21 cellular contexts compared by ENCODE assay signal in the genomic region with DNA sequence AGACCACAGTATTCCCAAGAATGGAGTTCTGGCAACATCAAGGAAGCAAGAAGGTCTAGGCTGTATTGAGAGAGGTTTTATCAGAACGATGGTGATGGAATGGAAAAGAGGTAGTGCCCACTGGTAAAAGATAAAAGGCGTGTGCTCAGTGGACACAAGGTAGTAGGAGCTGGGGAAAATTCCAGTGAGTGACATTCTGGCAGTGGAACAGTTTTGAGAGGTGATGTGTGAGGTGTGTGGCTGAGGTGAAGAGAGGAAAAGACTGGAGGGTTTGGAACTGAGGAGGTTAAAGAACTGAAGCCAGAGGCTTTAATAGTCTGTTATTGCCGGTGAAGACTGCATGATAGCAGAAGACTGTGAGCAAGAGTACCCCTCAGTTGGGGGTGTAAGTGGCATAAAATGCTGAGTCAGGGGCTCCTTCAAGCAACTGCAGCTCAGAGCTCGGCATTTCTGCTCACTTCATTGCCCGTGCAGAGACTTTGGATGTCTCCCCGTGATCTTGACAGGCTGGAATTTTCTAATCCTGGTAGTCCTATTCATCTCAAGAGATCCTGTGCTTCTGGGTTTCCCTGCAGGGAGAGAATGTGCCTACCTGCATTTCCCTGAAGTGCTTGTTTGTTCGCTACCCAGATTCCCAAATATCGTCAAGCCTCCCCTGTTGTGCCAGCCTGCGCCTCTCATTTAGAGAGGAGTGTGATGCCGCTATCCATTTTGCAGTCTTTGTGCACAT.
DNase-seq lines count a peak whose midpoint lies in the region; ATAC-seq and TF ChIP-seq lines count a peak whose summit lies in the region.
"Had no signal": no experiment of that assay in that cellular context is flagged by ENCODE, and none has a peak within 500 bp of the region (broad histone marks: within the 10 kb centered on the region; RNA-seq: fewer than 3 reads in every experiment).

No MANE protein-coding gene starts in this region.

- H3K4me1 Mint-ChIP-seq in brain (peaks cover 21% of the 10 kb centered on the region), endothelial cell (ENCODE audit: unreplicated experiment) (no peaks in the 10 kb centered on the region)
- peaks cover 10% of the 10 kb centered on the region for H3K4me1 Mint-ChIP-seq in T-helper 2 cell treated with Interferon-gamma antibody and Interleukin-4, amounts not matched to agents 5 μg/mL and 100 μg/mL, for 36 hours (ENCODE audit: low read depth)
- H3K4me1 Mint-ChIP-seq: naive thymus-derived CD8-positive, alpha-beta T cell; T-helper 17 cell had no signal

- H3K4me3 ChIP-seq in right atrium auricular region, result peak overlapping the region in 1 of 2 donors; percentile 7
- peak overlapping the region; percentile 3; the same call in 1 of the 2 replicates for H3K4me3 ChIP-seq in iPS-20b (ENCODE audit: low read length)
- H3K4me3 ChIP-seq: SJCRH30, stomach, upper lobe of left lung had no signal

- H3K36me3 Mint-ChIP-seq in brain (no peaks in the 10 kb centered on the region), endothelial cell (ENCODE audit: low read depth, unreplicated experiment) (no peaks in the 10 kb centered on the region)
- no peaks in the 10 kb centered on the region for H3K36me3 Mint-ChIP-seq in T-helper 2 cell treated with Interferon-gamma antibody and Interleukin-4, amounts not matched to agents 5 μg/mL and 100 μg/mL, for 36 hours (ENCODE audit: low read depth)
- H3K36me3 Mint-ChIP-seq: naive thymus-derived CD8-positive, alpha-beta T cell had no signal

- H3K9me3 Mint-ChIP-seq in brain (no peaks in the 10 kb centered on the region), endothelial cell (ENCODE audit: unreplicated experiment) (no peaks in the 10 kb centered on the region)
- H3K9me3 Mint-ChIP-seq in T-helper 2 cell treated with Interferon-gamma antibody and Interleukin-4, amounts not matched to agents 5 μg/mL and 100 μg/mL, for 36 hours, result no peaks in the 10 kb centered on the region
- H3K9me3 Mint-ChIP-seq: naive thymus-derived CD8-positive, alpha-beta T cell had no signal

- ATAC-seq in Right ventricle myocardium superior (ENCODE audit: poor library complexity) (peak; percentile 67), HG03196 (IDR thresholded peaks at IDR 0.05; ENCODE audit: unreplicated experiment) (no peak)
- ATAC-seq: naive thymus-derived CD8-positive, alpha-beta T cell; PC-3; T-helper 17 cell had no signal

- H3K9ac ChIP-seq in iPS-20b (ENCODE audit: low read depth, low read length), result no peak overlapping the region

- peaks cover 10% of the 10 kb centered on the region for H3K27me3 Mint-ChIP-seq in brain
- H3K27me3 Mint-ChIP-seq in T-helper 2 cell treated with Interferon-gamma antibody and Interleukin-4, amounts not matched to agents 5 μg/mL and 100 μg/mL, for 36 hours (ENCODE audit: low read depth), result peaks cover 15% of the 10 kb centered on the region
- no peaks in the 10 kb centered on the region for H3K27me3 Mint-ChIP-seq in endothelial cell (ENCODE audit: unreplicated experiment)

- no peaks in the 10 kb centered on the region for H3K9me3 ChIP-seq in right atrium auricular region
- no peaks in the 10 kb centered on the region for H3K9me3 ChIP-seq in iPS-20b (ENCODE audit: insufficient read depth, low read depth, low read length)
- H3K9me3 ChIP-seq: SJCRH30, stomach, upper lobe of left lung had no signal

- H3K4me3 Mint-ChIP-seq in brain (peak overlapping the region; percentile 5 to 70 (median 22)), endothelial cell (ENCODE audit: unreplicated experiment) (no peak overlapping the region)
- no peak overlapping the region for H3K4me3 Mint-ChIP-seq in T-helper 2 cell treated with Interferon-gamma antibody and Interleukin-4, amounts not matched to agents 5 μg/mL and 100 μg/mL, for 36 hours
- H3K4me3 Mint-ChIP-seq: naive thymus-derived CD8-positive, alpha-beta T cell; T-helper 17 cell had no signal

- H3K36me3 ChIP-seq in right atrium auricular region (no peaks in the 10 kb centered on the region), iPS-20b (ENCODE audit: insufficient read depth, low read depth, low read length) (no peaks in the 10 kb centered on the region)
- H3K36me3 ChIP-seq: SJCRH30, stomach, upper lobe of left lung had no signal

- H3K4me1 ChIP-seq in right atrium auricular region, result peaks cover 0 to 13% of the 10 kb centered on the region in 2 donors
- H3K4me1 ChIP-seq in iPS-20b (ENCODE audit: insufficient read depth, low read length), result peaks cover 26% of the 10 kb centered on the region; the same call in 1 of the 2 replicates
- H3K4me1 ChIP-seq: SJCRH30, stomach, upper lobe of left lung had no signal

- H3K27ac Mint-ChIP-seq in brain, result peak overlapping the region in 2 of 5 experiments; percentile 25 to 65
- H3K27ac Mint-ChIP-seq in T-helper 2 cell treated with Interferon-gamma antibody and Interleukin-4, amounts not matched to agents 5 μg/mL and 100 μg/mL, for 36 hours, result no peak overlapping the region
- H3K27ac Mint-ChIP-seq in endothelial cell (ENCODE audit: unreplicated experiment), result no peak overlapping the region
- H3K27ac Mint-ChIP-seq: T-helper 17 cell had no signal

- DNase-seq in Right ventricle myocardium superior (no peak), right atrium auricular region (ENCODE audit: low spot score) (no peak), endothelial cell (ENCODE audit: low spot score) (no peak)
- no peak for DNase-seq in activated CD4-positive, CD25-positive, alpha-beta regulatory T cell treated with anti-CD3 and anti-CD28 coated beads, Interleukin-2, amount 50 U/mL, for 72 hours
- DNase-seq in T-helper 2 cell treated with Interferon-gamma antibody and Interleukin-4, amounts not matched to agents 5 μg/mL and 100 μg/mL, for 36 hours (ENCODE audit: low spot score), result no peak
- DNase-seq: activated CD4-positive, alpha-beta T cell treated with anti-CD3 and anti-CD28 coated beads, Interleukin-2, amount 50 U/mL, for 4 hours; activated CD8-positive, alpha-beta memory T cell treated with anti-CD3 and anti-CD28 coated beads, Interleukin-2, amount 50 U/mL, for 48 hours; activated gamma-delta T cell; HCEC 1CT; hippocampal formation; naive thymus-derived CD8-positive, alpha-beta T cell; SJCRH30; small intestine; stimulated activated CD4-positive, alpha-beta T cell treated with anti-CD3 and anti-CD28 coated beads, Interleukin-4, amount 100 ng/mL, for 1 hour; stomach; T-helper 17 cell; upper lobe of left lung had no signal

- intact Hi-C loops in Right ventricle myocardium superior (cut with DNase I), result no loop called here

- TF ChIP-seq CTCF in right atrium auricular region (IDR thresholded peaks at IDR 0.05) (no peak), brain (conservative IDR thresholded peaks at IDR 0.05) (no peak), endothelial cell (IDR thresholded peaks at IDR 0.05; ENCODE audit: unreplicated experiment) (no peak)

- no peak overlapping the region for H3K27ac ChIP-seq in right atrium auricular region
- H3K27ac ChIP-seq in iPS-20b (ENCODE audit: low read length), result no peak overlapping the region
- H3K27ac ChIP-seq: SJCRH30, stomach, upper lobe of left lung had no signal

- H3K27me3 ChIP-seq in right atrium auricular region (no peaks in the 10 kb centered on the region), iPS-20b (ENCODE audit: insufficient read depth, low read length) (peaks cover 5% of the 10 kb centered on the region; the same call in 1 of the 2 replicates)
- H3K27me3 ChIP-seq: SJCRH30, stomach, upper lobe of left lung had no signal

Comparison
In these comparisons a context has a peak if more than half of its experiments do, and no peak if none do; other contexts are left out.
1. H3K4me3 Mint-ChIP-seq: peak in brain (5 of 5); none in T-helper 2 cell treated with Interferon-gamma antibody and Interleukin-4, amounts not matched to agents 5 μg/mL and 100 μg/mL, for 36 hours (single experiment) and endothelial cell (single experiment).